In the genomic region with DNA sequence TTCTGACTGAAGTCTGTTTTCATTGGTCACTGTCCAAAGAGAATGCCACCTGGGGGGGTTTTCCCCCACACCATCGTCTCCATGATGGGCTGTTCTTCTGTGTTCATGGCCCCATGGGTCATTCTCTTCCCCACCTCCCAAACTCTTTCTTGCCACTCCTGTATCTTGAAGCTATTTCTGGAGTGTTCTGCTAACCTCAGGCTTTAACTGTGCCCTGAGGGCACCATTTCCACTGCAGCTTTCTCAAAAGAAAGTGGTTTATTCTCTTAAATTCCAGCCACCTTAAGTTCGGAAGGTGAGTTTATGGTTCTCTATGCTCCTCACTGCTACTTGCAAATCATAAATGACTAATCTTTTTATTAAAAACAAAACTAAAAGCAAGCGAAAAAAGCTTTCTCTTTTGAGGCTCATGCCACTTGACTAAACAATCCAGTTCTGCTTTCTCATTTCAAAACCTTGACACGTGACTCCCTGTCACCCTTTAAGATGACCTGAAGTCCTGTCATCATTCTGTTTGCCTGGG, we compare ENCODE assay signal across 9 cellular contexts. TPM values are rescaled to one million over a fixed set of nuclear protein-coding genes. Genes with fewer than 3 reads are reported as not detected.
DNase-seq lines count a peak whose midpoint lies in the region; ATAC-seq and TF ChIP-seq lines count a peak whose summit lies in the region.
"Had no signal": no experiment of that assay in that cellular context is flagged by ENCODE, and none has a peak within 500 bp of the region (broad histone marks: within the 10 kb centered on the region; RNA-seq: fewer than 3 reads in every experiment).

No MANE protein-coding gene starts in this region.

- H3K9me3 Mint-ChIP-seq in activated T-cell treated with anti-CD3 and anti-CD28 coated beads, Interleukin-2, amount 50 U/mL, for 24 hours: peaks cover 2% of the 10 kb centered on the region
- no peaks in the 10 kb centered on the region for H3K9me3 Mint-ChIP-seq in endothelial cell (ENCODE audit: unreplicated experiment)

- H3K36me3 ChIP-seq in OCI-LY3 (replicated peaks; ENCODE audit: low read depth, low read length) (peaks cover 4% of the 10 kb centered on the region), neutrophil (no peaks in the 10 kb centered on the region), A673 (ENCODE audit: insufficient read depth, low read length, poor library complexity, severe bottlenecking) (no peaks in the 10 kb centered on the region), thyroid gland (no peaks in the 10 kb centered on the region)

- peak; percentile 94 for ATAC-seq in HG02798 (IDR thresholded peaks at IDR 0.05; ENCODE audit: poor library complexity, unreplicated experiment)

- peaks cover 29% of the 10 kb centered on the region for H3K4me1 Mint-ChIP-seq in activated T-cell treated with anti-CD3 and anti-CD28 coated beads, Interleukin-2, amount 50 U/mL, for 24 hours (ENCODE audit: low read depth)
- no peaks in the 10 kb centered on the region for H3K4me1 Mint-ChIP-seq in endothelial cell (ENCODE audit: unreplicated experiment)

- no peaks in the 10 kb centered on the region for H3K27me3 ChIP-seq in OCI-LY3 (ENCODE audit: low read depth, low read length)
- H3K27me3 ChIP-seq in neutrophil: no peaks in the 10 kb centered on the region
- peaks cover 3% of the 10 kb centered on the region for H3K27me3 ChIP-seq in A673 (replicated peaks; ENCODE audit: insufficient read depth, low read depth, low read length, poor library complexity)
- H3K27me3 ChIP-seq in thyroid gland: no peaks in the 10 kb centered on the region

- intact Hi-C loops in A673 (cut with micrococcal nuclease; ENCODE audit: unreplicated experiment) (no loop called here), thyroid gland (cut with DNase I) (no loop called here)

- no peaks in the 10 kb centered on the region for H3K36me3 Mint-ChIP-seq in activated T-cell treated with anti-CD3 and anti-CD28 coated beads, Interleukin-2, amount 50 U/mL, for 24 hours (ENCODE audit: low read depth)
- H3K36me3 Mint-ChIP-seq in endothelial cell (ENCODE audit: low read depth, unreplicated experiment): no peaks in the 10 kb centered on the region

- no peak for TF ChIP-seq POLR2A in thyroid gland (IDR thresholded peaks at IDR 0.05)

- peak overlapping the region; percentile 96 for H3K27ac Mint-ChIP-seq in activated T-cell treated with anti-CD3 and anti-CD28 coated beads, Interleukin-2, amount 50 U/mL, for 24 hours
- no peak overlapping the region for H3K27ac Mint-ChIP-seq in endothelial cell (ENCODE audit: unreplicated experiment)

- H3K4me3 ChIP-seq in OCI-LY3 (ENCODE audit: low read length) (peak overlapping the region; percentile 75), neutrophil (ENCODE audit: low read depth in 1 of 2, low read length in 1 of 2) (peak overlapping the region; percentile 43 to 55), A673 (ENCODE audit: low read depth, low read length, poor library complexity, severe bottlenecking) (no peak overlapping the region), thyroid gland (replicated peaks in 1 of 3) (no peak overlapping the region)

- POLR2A ChIA-PET in A673 (lab: Charles Lee; ENCODE audit: low non-redundant PET): no interaction called here

- H3K27ac ChIP-seq in OCI-LY3 (ENCODE audit: low read length): peak overlapping the region; percentile 100
- peak overlapping the region; percentile 98 for H3K27ac ChIP-seq in neutrophil
- H3K27ac ChIP-seq in A673 (ENCODE audit: low read depth, low read length, poor library complexity, severe bottlenecking): no peak overlapping the region
- H3K27ac ChIP-seq in thyroid gland: no peak overlapping the region
- H3K27ac ChIP-seq: VCaP had no signal

- CTCF ChIA-PET in A673 (lab: Charles Lee): no interaction called here

- peaks cover 25% of the 10 kb centered on the region for H3K4me1 ChIP-seq in OCI-LY3 (ENCODE audit: low read length)
- peaks cover 64 to 65% of the 10 kb centered on the region in 2 experiments for H3K4me1 ChIP-seq in neutrophil (ENCODE audit: control insufficient read depth in 1 of 2, insufficient read depth in 1 of 2, low read depth in 1 of 2, low read length in 1 of 2)
- no peaks in the 10 kb centered on the region for H3K4me1 ChIP-seq in A673 (ENCODE audit: insufficient read depth, low read length, poor library complexity, severe bottlenecking)
- H3K4me1 ChIP-seq in thyroid gland: no peaks in the 10 kb centered on the region

- H2AFZ ChIP-seq in OCI-LY3 (ENCODE audit: low read depth, low read length): peak overlapping the region; percentile 84

- TF ChIP-seq CTCF in OCI-LY3 (IDR thresholded peaks at IDR 0.05; ENCODE audit: low read depth, low read length) (no peak), neutrophil (IDR thresholded peaks at IDR 0.05) (no peak), A673 (conservative IDR thresholded peaks at IDR 0.05; ENCODE audit: low read depth, low read length) (no peak), thyroid gland (IDR thresholded peaks at IDR 0.05) (no peak), endothelial cell (IDR thresholded peaks at IDR 0.05; ENCODE audit: unreplicated experiment) (no peak)

- no peaks in the 10 kb centered on the region for H4K20me1 ChIP-seq in OCI-LY3 (ENCODE audit: insufficient read depth, low read length)

- H3K4me3 Mint-ChIP-seq in activated T-cell treated with anti-CD3 and anti-CD28 coated beads, Interleukin-2, amount 50 U/mL, for 24 hours: peak overlapping the region; percentile 64
- no peak overlapping the region for H3K4me3 Mint-ChIP-seq in endothelial cell (ENCODE audit: unreplicated experiment)

- BruUV-seq in A673 (replicated peaks; lab: Mats Ljungman, UMichigan): no TSS peak

- peak overlapping the region; percentile 99 for H3K4me2 ChIP-seq in OCI-LY3 (ENCODE audit: low read length)

- WGBS in thyroid gland, 2 donors: 57 to 67% methylated on average over 4 of the region's 4 CpGs

- no peaks in the 10 kb centered on the region for H3K27me3 Mint-ChIP-seq in activated T-cell treated with anti-CD3 and anti-CD28 coated beads, Interleukin-2, amount 50 U/mL, for 24 hours
- H3K27me3 Mint-ChIP-seq in endothelial cell (ENCODE audit: unreplicated experiment): peaks cover 2% of the 10 kb centered on the region

- DNase-seq in activated T-cell treated with anti-CD3 and anti-CD28 coated beads, Interleukin-2, amount 50 U/mL, for 24 hours: no peak
- DNase-seq in activated T-cell treated with anti-CD3 and anti-CD28 coated beads, Interleukin-2, amount 50 U/mL, for 1 hour: no peak
- no peak for DNase-seq in A673 (ENCODE audit: low spot score)
- no peak for DNase-seq in thyroid gland
- DNase-seq in endothelial cell (ENCODE audit: low spot score): no peak

- H3K9me3 ChIP-seq in OCI-LY3 (ENCODE audit: insufficient read depth, low read length) (no peaks in the 10 kb centered on the region), neutrophil (no peaks in the 10 kb centered on the region), A673 (ENCODE audit: low read depth, low read length, poor library complexity, severe bottlenecking) (no peaks in the 10 kb centered on the region), thyroid gland (no peaks in the 10 kb centered on the region)

- peak overlapping the region; percentile 86 for H3K9ac ChIP-seq in OCI-LY3 (ENCODE audit: low read length)

- H3K79me2 ChIP-seq in OCI-LY3 (ENCODE audit: low read length): no peaks in the 10 kb centered on the region

RNA-seq across cellular contexts. Expression of gene APBB1IP, which starts 7.4 kb away (rescaled TPM):
- total RNA-seq in A673 (2021) (not detected in 2 replicates), thyroid gland (1 to 10 TPM; 1.5 to 4.3 (median 2.2) TPM), endothelial cell (ENCODE audit: unreplicated experiment) (not detected)

Comparison
In these comparisons a context has a peak if more than half of its experiments do, and no peak if none do; other contexts are left out.
1. H3K27ac ChIP-seq: peak in OCI-LY3 (single experiment) and neutrophil (single experiment); none in A673 (single experiment) and thyroid gland (0 of 3).
2. H3K4me3 ChIP-seq: peak in OCI-LY3 (single experiment) and neutrophil (2 of 2); none in A673 (single experiment) and thyroid gland (0 of 3).